ENCODE assay signal across 8 cellular contexts in genomic region chr16:3457434-3458252, GRCh38. TPM values are rescaled to one million over a fixed set of nuclear protein-coding genes. Genes with fewer than 3 reads are reported as not detected.
DNase-seq lines count a peak whose midpoint lies in the region; ATAC-seq and TF ChIP-seq lines count a peak whose summit lies in the region.

No MANE protein-coding gene starts in this region.

- H3K23ac ChIP-seq in trophoblast cell (ENCODE audit: low read length): no peak overlapping the region

- peak overlapping the region; percentile 84 for H3K4me3 Mint-ChIP-seq in activated naive CD8-positive, alpha-beta T cell treated with anti-CD3 and anti-CD28 coated beads, Interleukin-2, amount 10 ng/mL, durations not matched to agents 7 days and 5 days

- H3K27me3 ChIP-seq in trophoblast cell (ENCODE audit: insufficient read depth, low read length): no peaks in the 10 kb centered on the region
- no peaks in the 10 kb centered on the region for H3K27me3 ChIP-seq in tibial nerve

- H3K9ac ChIP-seq in trophoblast cell (ENCODE audit: low read length): peak overlapping the region; percentile 98

- intact Hi-C loops in Right ventricle myocardium superior (cut with DNase I): loop anchor here (5.0 kb wide), 2 partner anchors 150 to 195 kb away; partner anchors contain the start of genes TIGD7 and ZNF75A

- peaks cover 13% of the 10 kb centered on the region for H3K79me1 ChIP-seq in trophoblast cell (ENCODE audit: low read length)

- TF ChIP-seq CTCF in GM12873 (IDR thresholded peaks at IDR 0.05; ENCODE audit: insufficient read depth, low read depth, low read length, missing control alignments) (peak; percentile 59), tibial nerve (IDR thresholded peaks at IDR 0.05) (peak; percentile 57 to 78 (median 71))

- no peaks in the 10 kb centered on the region for H3K36me3 ChIP-seq in trophoblast cell (ENCODE audit: control insufficient read depth in 1 of 2, insufficient read depth in 2 of 2, low read length in 2 of 2)
- H3K36me3 ChIP-seq in tibial nerve: no peaks in the 10 kb centered on the region

- peaks cover 39% of the 10 kb centered on the region for H3K4me1 Mint-ChIP-seq in activated naive CD8-positive, alpha-beta T cell treated with anti-CD3 and anti-CD28 coated beads, Interleukin-2, amount 10 ng/mL, durations not matched to agents 7 days and 5 days

- H2AFZ ChIP-seq in trophoblast cell (ENCODE audit: insufficient read depth, low read length, poor library complexity): peak overlapping the region; percentile 80

- H2BK120ac ChIP-seq in trophoblast cell (ENCODE audit: insufficient read depth, low read length, poor library complexity): peak overlapping the region; percentile 84

- peak overlapping the region; percentile 96 for H3K18ac ChIP-seq in trophoblast cell (ENCODE audit: low read length)

- H3K27ac ChIP-seq in trophoblast cell (ENCODE audit: low read depth, low read length) (peak overlapping the region; percentile 95), tibial nerve (peak overlapping the region; percentile 91 to 96 (median 94))

- peak overlapping the region; percentile 88 for H3K14ac ChIP-seq in trophoblast cell (ENCODE audit: low read length)

- H4K12ac ChIP-seq in trophoblast cell (ENCODE audit: low read depth, low read length): peak overlapping the region; percentile 93

- no peaks in the 10 kb centered on the region for H3K36me3 Mint-ChIP-seq in activated naive CD8-positive, alpha-beta T cell treated with anti-CD3 and anti-CD28 coated beads, Interleukin-2, amount 10 ng/mL, durations not matched to agents 7 days and 5 days

- peak overlapping the region; percentile 98 for H3K4me2 ChIP-seq in trophoblast cell (ENCODE audit: low read length)

- H3K4me1 ChIP-seq in trophoblast cell (ENCODE audit: control insufficient read depth in 1 of 2, insufficient read depth in 2 of 2, low read length in 2 of 2) (peaks cover 17% of the 10 kb centered on the region in 2 experiments), tibial nerve (peaks cover 0 to 61% (median 38%) of the 10 kb centered on the region in 4 donors)

- POLR2A ChIA-PET in activated naive CD8-positive, alpha-beta T cell treated with anti-CD3 and anti-CD28 coated beads, Interleukin-2, amount 10 ng/mL, durations not matched to agents 7 days and 5 days (lab: Charles Lee): interaction anchor here (0.6 to 1.5 kb wide), 14 partner anchors 14 to 300 kb away, joined by 3 to 14 read pairs (median 5); partner anchors contain the start of genes CLUAP1, NAA60, OR1F1 and TIGD7

- H2BK5ac ChIP-seq in trophoblast cell (ENCODE audit: low read depth, low read length, poor library complexity): peak overlapping the region; percentile 90

- ATAC-seq in HG02610 (IDR thresholded peaks at IDR 0.05; ENCODE audit: unreplicated experiment) (peak; percentile 72), Right ventricle myocardium superior (ENCODE audit: poor library complexity) (peak; percentile 91)
- ATAC-seq in activated naive CD8-positive, alpha-beta T cell treated with anti-CD3 and anti-CD28 coated beads, Interleukin-2, amount 10 ng/mL, durations not matched to agents 7 days and 5 days (ENCODE audit: low read depth): peak; percentile 88

- H2AK5ac ChIP-seq in trophoblast cell (ENCODE audit: low read length): no peak overlapping the region

- peak overlapping the region; percentile 93 for H3K4ac ChIP-seq in trophoblast cell (ENCODE audit: low read depth, low read length)

- H3K9me3 ChIP-seq in trophoblast cell (ENCODE audit: insufficient read depth, low read depth, low read length): no peaks in the 10 kb centered on the region
- no peaks in the 10 kb centered on the region for H3K9me3 ChIP-seq in tibial nerve

- peak in 1 of 2 donors; percentile 86 for TF ChIP-seq EP300 in tibial nerve (IDR thresholded peaks at IDR 0.05)

- DNase-seq in NCI-H1048 (lab: John Stamatoyannopoulos, UW): peak; percentile 58
- peak; percentile 86 for DNase-seq in SKM-1 treated with dmso at 0.1 percent for 144 hours (lab: John Stamatoyannopoulos, UW; ENCODE audit: unreplicated experiment)
- peak; percentile 98 for DNase-seq in activated naive CD8-positive, alpha-beta T cell treated with anti-CD3 and anti-CD28 coated beads, Interleukin-2, amount 10 ng/mL, durations not matched to agents 7 days and 5 days
- DNase-seq in Right ventricle myocardium superior: peak; percentile 95
- DNase-seq in trophoblast cell: peak; percentile 92 to 95
- DNase-seq in tibial nerve (ENCODE audit: low spot score in 2 of 2): peak; percentile 67 to 72

- TF ChIP-seq POLR2A in tibial nerve (IDR thresholded peaks at IDR 0.05): peak in 1 of 2 donors; percentile 55

- H3K4me3 ChIP-seq in trophoblast cell (ENCODE audit: low read depth, low read length) (peak overlapping the region; percentile 94), tibial nerve (peak overlapping the region; percentile 65 to 96 (median 74))

- H3K27me3 Mint-ChIP-seq in activated naive CD8-positive, alpha-beta T cell treated with anti-CD3 and anti-CD28 coated beads, Interleukin-2, amount 10 ng/mL, durations not matched to agents 7 days and 5 days: no peaks in the 10 kb centered on the region

- no CpG with 5 or more reads among the region's 83 CpGs for WGBS in trophoblast cell (ENCODE audit: extremely low coverage, insufficient coverage, insufficient read length)
- WGBS in tibial nerve, 2 donors: 0 to 28% methylated on average over 3 to 19 of the region's 83 CpGs

- peak overlapping the region; percentile 87 for H3K27ac Mint-ChIP-seq in activated naive CD8-positive, alpha-beta T cell treated with anti-CD3 and anti-CD28 coated beads, Interleukin-2, amount 10 ng/mL, durations not matched to agents 7 days and 5 days

- peaks cover 29% of the 10 kb centered on the region for H3K79me2 ChIP-seq in trophoblast cell (ENCODE audit: control insufficient read depth, insufficient read depth, low read length, poor library complexity)

- no peaks in the 10 kb centered on the region for H3K9me3 Mint-ChIP-seq in activated naive CD8-positive, alpha-beta T cell treated with anti-CD3 and anti-CD28 coated beads, Interleukin-2, amount 10 ng/mL, durations not matched to agents 7 days and 5 days

- H2BK12ac ChIP-seq in trophoblast cell (ENCODE audit: low read length): no peak overlapping the region

- peak overlapping the region; percentile 99 for H4K91ac ChIP-seq in trophoblast cell (ENCODE audit: low read depth, low read length)

- H4K8ac ChIP-seq in trophoblast cell (ENCODE audit: low read depth, low read length): peak overlapping the region; percentile 99

RNA-seq across cellular contexts. Expression of gene NAA60, which starts 14.2 kb away (rescaled TPM):
- 10 to 100 TPM; 54.0 to 54.6 TPM for total RNA-seq in activated naive CD8-positive, alpha-beta T cell treated with anti-CD3 and anti-CD28 coated beads, Interleukin-2, amount 10 ng/mL, durations not matched to agents 7 days and 5 days
- 47.0 TPM for total RNA-seq in Right ventricle myocardium superior
- polyA plus RNA-seq in trophoblast cell (2013): 73.3 and 75.4 TPM in 2 replicates
- total RNA-seq in tibial nerve: 10 to 100 TPM; 27.6 to 37.8 (median 28.0) TPM

RNA-seq across cellular contexts. Expression of gene ZNF597, which starts 14.3 kb away (rescaled TPM):
- total RNA-seq in activated naive CD8-positive, alpha-beta T cell treated with anti-CD3 and anti-CD28 coated beads, Interleukin-2, amount 10 ng/mL, durations not matched to agents 7 days and 5 days: 1 to 10 TPM; 3.6 to 4.2 TPM
- total RNA-seq in Right ventricle myocardium superior (1.5 TPM), tibial nerve (1 to 10 TPM; 2.2 to 3.1 (median 2.7) TPM)
- polyA plus RNA-seq in trophoblast cell (2013): 1.4 and 1.5 TPM in 2 replicates

RNA-seq across cellular contexts. Expression of gene C16orf90, which starts 37.6 kb away (rescaled TPM):
- not detected for total RNA-seq in activated naive CD8-positive, alpha-beta T cell treated with anti-CD3 and anti-CD28 coated beads, Interleukin-2, amount 10 ng/mL, durations not matched to agents 7 days and 5 days
- total RNA-seq in Right ventricle myocardium superior (not detected), tibial nerve (not detected)
- polyA plus RNA-seq in trophoblast cell (2013): not detected in 2 replicates

RNA-seq across cellular contexts. Expression of gene CLUAP1, which starts 43.2 kb away (rescaled TPM):
- 10 to 100 TPM; 22.9 to 26.8 TPM for total RNA-seq in activated naive CD8-positive, alpha-beta T cell treated with anti-CD3 and anti-CD28 coated beads, Interleukin-2, amount 10 ng/mL, durations not matched to agents 7 days and 5 days
- total RNA-seq in Right ventricle myocardium superior (17.4 TPM), tibial nerve (10 to 100 TPM; 22.3 to 36.9 (median 29.7) TPM)
- 7.5 and 7.6 TPM in 2 replicates for polyA plus RNA-seq in trophoblast cell (2013)

RNA-seq across cellular contexts. Expression of gene ZNF174, which starts 56.6 kb away (rescaled TPM):
- 10 to 100 TPM; 15.5 to 16.0 TPM for total RNA-seq in activated naive CD8-positive, alpha-beta T cell treated with anti-CD3 and anti-CD28 coated beads, Interleukin-2, amount 10 ng/mL, durations not matched to agents 7 days and 5 days
- total RNA-seq in Right ventricle myocardium superior: 11.3 TPM
- polyA plus RNA-seq in trophoblast cell (2013): 6.0 and 6.1 TPM in 2 replicates
- 10 to 100 TPM; 12.0 to 16.7 (median 13.1) TPM for total RNA-seq in tibial nerve

Comparison
In these comparisons a context has a peak if more than half of its experiments do, and no peak if none do; other contexts are left out.
1. Peak in every context shown above with its lines: DNase-seq, ATAC-seq, H3K4me3 ChIP-seq and H3K27ac ChIP-seq.